In the genomic region with DNA sequence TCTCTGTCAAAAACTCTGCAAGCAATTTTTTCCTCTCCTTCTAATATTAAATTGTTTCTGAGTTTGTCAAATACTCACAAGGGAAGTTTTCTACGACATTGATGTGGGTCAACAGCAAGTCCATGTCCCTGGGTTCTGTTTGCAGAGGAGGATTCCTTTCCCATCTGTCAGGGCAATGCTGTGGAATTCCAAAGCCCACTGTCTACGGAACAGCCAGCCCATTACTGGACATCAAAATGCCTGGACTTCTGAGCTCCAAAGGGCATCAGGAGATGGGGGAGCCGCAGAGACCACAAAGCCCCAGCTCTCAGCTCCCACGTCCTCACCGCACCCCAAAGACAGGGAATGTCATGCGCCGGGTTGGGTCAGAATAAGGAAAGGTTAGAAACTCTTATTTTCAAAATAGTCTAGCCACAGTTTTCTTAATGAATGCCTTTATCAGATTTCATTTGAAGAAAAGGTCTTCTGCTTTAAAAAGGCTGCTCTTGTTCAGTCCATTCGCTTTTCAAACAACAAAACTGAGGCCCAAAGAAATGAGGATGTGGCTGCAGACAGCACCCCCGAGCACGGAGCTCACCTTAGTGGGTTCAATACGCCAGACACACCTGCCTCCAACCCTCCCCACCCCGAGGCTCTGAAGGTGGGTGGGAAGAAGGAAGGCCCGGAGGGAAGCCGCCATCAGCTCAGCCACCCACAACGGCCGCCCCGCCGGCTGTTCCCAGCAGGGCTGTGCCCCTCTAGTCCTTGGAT, we compare ENCODE assay signal across 1 cellular context.
A peak's percentile ranks its signal among the peaks of the same experiment; 100 is the strongest.
TF ChIP-seq lines count a peak whose summit lies in the region.

No MANE protein-coding gene starts in this region.

TF ChIP-seq in HepG2, 621 proteins besides CTCF, POLR2A, EP300 and RAD21:
- TF ChIP-seq FOSL1 (CRISPR knock-in tag; IDR thresholded peaks at IDR 0.05; ENCODE audit: borderline replicate concordance) (no peak), RARA (CRISPR knock-in tag; IDR thresholded peaks at IDR 0.05) (peak; percentile 27; the same call in 1 of the 2 replicates), PAF1 (CRISPR knock-in tag; IDR thresholded peaks at IDR 0.05) (no peak), SOX6 (IDR thresholded peaks at IDR 0.05) (no peak), SOX6 (CRISPR knock-in tag; IDR thresholded peaks at IDR 0.05) (peak; percentile 26; the same call in 1 of the 2 replicates), FOSL2 (CRISPR knock-in tag; IDR thresholded peaks at IDR 0.05) (peak; percentile 42), ZNF207 (IDR thresholded peaks at IDR 0.05; ENCODE audit: borderline replicate concordance) (no peak), TEAD3 (CRISPR knock-in tag; optimal IDR thresholded peaks at IDR 0.05; ENCODE audit: borderline replicate concordance) (peak; percentile 71), SOX13 (IDR thresholded peaks at IDR 0.05) (no peak), SOX13 (CRISPR knock-in tag; conservative IDR thresholded peaks at IDR 0.05 in 1 of 2, IDR thresholded peaks at IDR 0.05 in 1 of 2) (0 out of 4 replicates have a peak, but pooled peaks of 1 of the 2 experiments have one; percentile 16), FOXC1 (CRISPR knock-in tag; IDR thresholded peaks at IDR 0.05; ENCODE audit: borderline replicate concordance) (no peak), HNF4A (CRISPR knock-in tag; IDR thresholded peaks at IDR 0.05) (0 out of 2 replicates have a peak, but pooled peaks have one; percentile 8), BCL6 (CRISPR knock-in tag; IDR thresholded peaks at IDR 0.05) (0 out of 2 replicates have a peak, but pooled peaks have one; percentile 37)
